Comparison of ENCODE assay signal across 9 cellular contexts in genomic region chr1:221263831-221264767, GRCh38.
DNase-seq lines count a peak whose midpoint lies in the region; ATAC-seq, FAIRE-seq and TF ChIP-seq lines count a peak whose summit lies in the region.
"Had no signal": no experiment of that assay in that cellular context is flagged by ENCODE, and none has a peak within 500 bp of the region (broad histone marks: within the 10 kb centered on the region; RNA-seq: fewer than 3 reads in every experiment).

No MANE protein-coding gene starts in this region.

- intact Hi-C loops in pancreas (cut with DNase I): no loop called here
- intact Hi-C loops in posterior vena cava (cut with DNase I): loop anchor here in 1 of 2 donors (10.0 kb wide), 1 partner anchor 171 kb away; no protein-coding TSS in a partner anchor

- POLR2A ChIA-PET in activated CD8-positive, alpha-beta T cell treated with anti-CD3 and anti-CD28 coated beads, Interleukin-2, amount 10 ng/mL, durations not matched to agents 7 days and 5 days (lab: Charles Lee): no interaction called here

- CTCF ChIA-PET in activated CD8-positive, alpha-beta T cell treated with anti-CD3 and anti-CD28 coated beads, Interleukin-2, amount 10 ng/mL, durations not matched to agents 7 days and 5 days (lab: Charles Lee): interaction anchor here (0.6 to 2.2 kb wide), 15 partner anchors 9 to 1191 kb away, joined by 3 to 38 read pairs (median 4); no protein-coding TSS in a partner anchor

- TF ChIP-seq CTCF in gastroesophageal sphincter (IDR thresholded peaks at IDR 0.05) (peak in 3 of 4 experiments; percentile 25 to 63 (median 59)), pancreas (IDR thresholded peaks at IDR 0.05) (peak in 2 of 4 donors; percentile 14 to 29)

- H3K4me1 ChIP-seq in gastroesophageal sphincter: peaks cover 0 to 12% (median 4%) of the 10 kb centered on the region in 3 donors
- peaks cover 0 to 5% (median 0%) of the 10 kb centered on the region in 3 donors for H3K4me1 ChIP-seq in pancreas

- peak overlapping the region in 3 of 4 donors; percentile 3 to 53 (median 31) for H3K27ac ChIP-seq in gastroesophageal sphincter
- peak overlapping the region in 1 of 4 donors; percentile 8 for H3K27ac ChIP-seq in pancreas

- no peaks in the 10 kb centered on the region for H3K4me1 Mint-ChIP-seq in activated CD8-positive, alpha-beta T cell treated with anti-CD3 and anti-CD28 coated beads, Interleukin-2, amount 10 ng/mL, durations not matched to agents 7 days and 5 days (ENCODE audit: low read depth)
- H3K4me1 Mint-ChIP-seq: central memory CD8-positive, alpha-beta T cell had no signal

- H3K4me3 ChIP-seq in gastroesophageal sphincter (no peak overlapping the region), pancreas (no peak overlapping the region)

- H3K4me3 Mint-ChIP-seq in activated CD8-positive, alpha-beta T cell treated with anti-CD3 and anti-CD28 coated beads, Interleukin-2, amount 10 ng/mL, durations not matched to agents 7 days and 5 days: no peak overlapping the region
- H3K4me3 Mint-ChIP-seq: central memory CD8-positive, alpha-beta T cell had no signal

- H3K27me3 ChIP-seq in gastroesophageal sphincter (no peaks in the 10 kb centered on the region), pancreas (no peaks in the 10 kb centered on the region)

- DNase-seq in D341Med (ENCODE audit: low spot score) (peak; percentile 82), GM19239 (ENCODE audit: insufficient read length, low spot score) (peak; percentile 29), NCI-H460 (ENCODE audit: extremely low read depth, low read depth) (peak; percentile 86), pancreas (peak in 3 of 6 donors; percentile 11 to 43 (median 30)), posterior vena cava (ENCODE audit: low spot score) (no peak)
- DNase-seq in activated CD8-positive, alpha-beta T cell treated with anti-CD3 and anti-CD28 coated beads, Interleukin-2, amount 10 ng/mL, durations not matched to agents 7 days and 5 days: peak; percentile 58

- H3K36me3 ChIP-seq in gastroesophageal sphincter (no peaks in the 10 kb centered on the region), pancreas (no peaks in the 10 kb centered on the region)

- no peak for TF ChIP-seq POLR2A in gastroesophageal sphincter (IDR thresholded peaks at IDR 0.05)

- H3K9me3 ChIP-seq in gastroesophageal sphincter (peaks cover 0 to 5% (median 0%) of the 10 kb centered on the region in 3 donors), pancreas (no peaks in the 10 kb centered on the region)

- FAIRE-seq in GM19239 (lab: Jason Lieb, UNC) (peak; percentile 21), pancreas (lab: Jason Lieb, UNC) (no peak)

- 58 to 81% methylated on average over 7 to 8 of the region's 9 CpGs for WGBS in gastroesophageal sphincter (ENCODE audit: low coverage in 1 of 2), 2 donors
- 77% methylated on average over 9 of the region's 9 CpGs for WGBS in pancreas, 2 donors

- H3K27ac Mint-ChIP-seq in activated CD8-positive, alpha-beta T cell treated with anti-CD3 and anti-CD28 coated beads, Interleukin-2, amount 10 ng/mL, durations not matched to agents 7 days and 5 days: no peak overlapping the region

- no peaks in the 10 kb centered on the region for H3K27me3 Mint-ChIP-seq in activated CD8-positive, alpha-beta T cell treated with anti-CD3 and anti-CD28 coated beads, Interleukin-2, amount 10 ng/mL, durations not matched to agents 7 days and 5 days (ENCODE audit: low read depth)

- no peak for TF ChIP-seq EP300 in gastroesophageal sphincter (IDR thresholded peaks at IDR 0.05)

- no peaks in the 10 kb centered on the region for H3K36me3 Mint-ChIP-seq in activated CD8-positive, alpha-beta T cell treated with anti-CD3 and anti-CD28 coated beads, Interleukin-2, amount 10 ng/mL, durations not matched to agents 7 days and 5 days (ENCODE audit: low read depth)

- H3K9me3 Mint-ChIP-seq in activated CD8-positive, alpha-beta T cell treated with anti-CD3 and anti-CD28 coated beads, Interleukin-2, amount 10 ng/mL, durations not matched to agents 7 days and 5 days (ENCODE audit: insufficient read depth): no peaks in the 10 kb centered on the region
- H3K9me3 Mint-ChIP-seq: central memory CD8-positive, alpha-beta T cell had no signal

- ATAC-seq in HG03280 (IDR thresholded peaks at IDR 0.05; ENCODE audit: unreplicated experiment): peak; percentile 99
- peak; percentile 67 for ATAC-seq in activated CD8-positive, alpha-beta T cell treated with anti-CD3 and anti-CD28 coated beads, Interleukin-2, amount 10 ng/mL, durations not matched to agents 7 days and 5 days
- ATAC-seq in gastroesophageal sphincter: peak; percentile 73
- peak in 3 of 4 donors; percentile 69 to 87 (median 72) for ATAC-seq in pancreas
